9 cellular contexts compared by ENCODE assay signal in the genomic region with DNA sequence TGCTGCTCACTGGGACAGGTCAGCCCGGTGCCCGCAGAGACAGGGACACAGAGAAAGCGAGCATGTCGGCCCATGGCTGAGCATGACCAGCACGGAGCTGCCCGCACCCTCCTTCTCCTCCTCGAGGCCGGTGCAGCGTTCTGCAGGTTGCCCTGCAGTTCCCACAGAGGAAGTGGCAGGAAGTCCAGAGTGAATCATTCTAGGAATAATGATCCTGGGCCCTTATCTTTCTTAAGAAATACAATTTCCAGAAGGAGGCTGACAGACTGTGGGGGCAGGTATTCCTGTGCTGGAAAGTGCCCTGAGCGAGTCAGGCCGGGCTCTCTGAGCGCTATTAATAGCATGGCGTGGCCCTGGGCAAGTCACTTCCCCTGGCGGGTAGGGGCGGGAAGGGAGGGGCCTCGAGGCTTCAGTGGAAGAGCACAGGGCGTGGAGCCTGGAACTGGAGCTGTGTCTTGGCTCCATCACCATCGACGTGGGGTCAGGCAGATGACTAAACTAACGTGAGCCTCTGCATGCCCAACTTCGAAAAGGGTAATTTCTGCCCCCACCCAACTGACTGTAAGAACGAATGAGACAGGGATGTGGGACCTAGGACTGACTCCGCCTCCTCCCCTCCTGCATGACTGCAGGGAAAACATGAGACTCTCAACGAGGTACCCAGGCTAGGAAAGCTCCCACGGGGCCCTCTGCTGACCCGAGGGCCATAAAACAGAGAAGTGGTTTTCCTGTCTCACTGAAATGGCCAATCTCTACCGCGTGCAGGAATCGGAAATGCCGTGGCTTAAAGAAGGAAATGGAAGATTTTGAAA. TPM values are rescaled to one million over a fixed set of nuclear protein-coding genes. Genes with fewer than 3 reads are reported as not detected.
DNase-seq lines count a peak whose midpoint lies in the region; ATAC-seq, FAIRE-seq and TF ChIP-seq lines count a peak whose summit lies in the region.
"Had no signal": no experiment of that assay in that cellular context is flagged by ENCODE, and none has a peak within 500 bp of the region (broad histone marks: within the 10 kb centered on the region; RNA-seq: fewer than 3 reads in every experiment).

No MANE protein-coding gene starts in this region.

- peaks cover 0 to 2% (median 0%) of the 10 kb centered on the region in 7 donors for H3K9me3 Mint-ChIP-seq in CD4-positive, CD25-positive, alpha-beta regulatory T cell
- no peaks in the 10 kb centered on the region for H3K9me3 Mint-ChIP-seq in mesothelial cell of epicardium

- no peak for TF ChIP-seq CTCF in mesothelial cell of epicardium (IDR thresholded peaks at IDR 0.05; ENCODE audit: unreplicated experiment)

- H3K4me3 Mint-ChIP-seq in CD4-positive, CD25-positive, alpha-beta regulatory T cell = peak overlapping the region; percentile 66 to 87 (median 82)
- H3K4me3 Mint-ChIP-seq in mesothelial cell of epicardium = no peak overlapping the region

- peak; percentile 39 for FAIRE-seq in endometrium (lab: Jason Lieb, UNC)

- H3K9ac ChIP-seq in stomach smooth muscle (ENCODE audit: low read length in 2 of 2) = peak overlapping the region in 1 of 2 donors; percentile 21

- peaks cover 42% of the 10 kb centered on the region for H3K36me3 ChIP-seq in CD4-positive, CD25-positive, alpha-beta regulatory T cell (ENCODE audit: control insufficient read depth, insufficient read depth, low read length)
- peaks cover 8 to 12% of the 10 kb centered on the region in 2 donors for H3K36me3 ChIP-seq in stomach smooth muscle (ENCODE audit: control insufficient read depth in 2 of 2, insufficient read depth in 2 of 2, low read length in 2 of 2)

- peaks cover 10 to 70% (median 21%) of the 10 kb centered on the region in 4 donors for H3K4me1 Mint-ChIP-seq in CD4-positive, CD25-positive, alpha-beta regulatory T cell
- peaks cover 13% of the 10 kb centered on the region for H3K4me1 Mint-ChIP-seq in mesothelial cell of epicardium

- H3K27ac ChIP-seq in CD4-positive, CD25-positive, alpha-beta regulatory T cell (ENCODE audit: insufficient read depth, low read length, poor library complexity, severe bottlenecking) = peak overlapping the region; percentile 64
- peak overlapping the region; percentile 37 for H3K27ac ChIP-seq in stomach smooth muscle (ENCODE audit: low read length)

- ATAC-seq in CD4-positive, CD25-positive, alpha-beta regulatory T cell (ENCODE audit: low read depth in 2 of 2) = peak; percentile 47 to 51
- ATAC-seq in GM18868 (IDR thresholded peaks at IDR 0.05; ENCODE audit: unreplicated experiment) (no peak), HG02588 (IDR thresholded peaks at IDR 0.05; ENCODE audit: unreplicated experiment) (no peak)

- H3K36me3 Mint-ChIP-seq in CD4-positive, CD25-positive, alpha-beta regulatory T cell = peaks cover 7% of the 10 kb centered on the region
- H3K36me3 Mint-ChIP-seq in mesothelial cell of epicardium = peaks cover 5% of the 10 kb centered on the region

- DNase-seq in CD4-positive, CD25-positive, alpha-beta regulatory T cell = peak in 1 of 3 donors; percentile 58
- DNase-seq in HuH-7.5 (ENCODE audit: low spot score) (peak; percentile 63), mesothelial cell of epicardium (ENCODE audit: low spot score in 2 of 2, unreplicated experiment in 2 of 2) (no peak)
- peak; percentile 58 to 65 for DNase-seq in activated CD4-positive, alpha-beta T cell treated with anti-CD3 and anti-CD28 coated beads for 4 hours

- peaks cover 45% of the 10 kb centered on the region for H3K4me1 ChIP-seq in CD4-positive, CD25-positive, alpha-beta regulatory T cell (ENCODE audit: control insufficient read depth, insufficient read depth, low read length, poor library complexity, severe bottlenecking)
- peaks cover 69% of the 10 kb centered on the region for H3K4me1 ChIP-seq in stomach smooth muscle (ENCODE audit: control insufficient read depth, insufficient read depth, low read length)

- H3K9me3 ChIP-seq in CD4-positive, CD25-positive, alpha-beta regulatory T cell (ENCODE audit: control insufficient read depth in 2 of 2, low read length in 2 of 2) = no peaks in the 10 kb centered on the region
- H3K9me3 ChIP-seq in stomach smooth muscle (ENCODE audit: control insufficient read depth in 2 of 2, low read length in 2 of 2) = no peaks in the 10 kb centered on the region

- peak overlapping the region; percentile 64 for H3K4me3 ChIP-seq in CD4-positive, CD25-positive, alpha-beta regulatory T cell (ENCODE audit: low read depth, low read length)
- no peak overlapping the region for H3K4me3 ChIP-seq in stomach smooth muscle (ENCODE audit: low read length in 2 of 2)

- no peaks in the 10 kb centered on the region for H3K27me3 Mint-ChIP-seq in CD4-positive, CD25-positive, alpha-beta regulatory T cell
- no peaks in the 10 kb centered on the region for H3K27me3 Mint-ChIP-seq in mesothelial cell of epicardium (ENCODE audit: low read depth)

- no peaks in the 10 kb centered on the region for H3K27me3 ChIP-seq in CD4-positive, CD25-positive, alpha-beta regulatory T cell (ENCODE audit: control insufficient read depth, insufficient read depth, low read length)
- H3K27me3 ChIP-seq in stomach smooth muscle (ENCODE audit: control insufficient read depth in 1 of 2, insufficient read depth in 2 of 2, low read length in 2 of 2) = no peaks in the 10 kb centered on the region

- H3K27ac Mint-ChIP-seq in CD4-positive, CD25-positive, alpha-beta regulatory T cell = peak overlapping the region; percentile 82 to 91 (median 84)
- peak overlapping the region; percentile 39 for H3K27ac Mint-ChIP-seq in mesothelial cell of epicardium

RNA-seq across cellular contexts. Expression of gene TMEM204, which starts 9.8 kb away (rescaled TPM):
- 25.8 TPM for total RNA-seq in CD4-positive, CD25-positive, alpha-beta regulatory T cell
- polyA plus RNA-seq in CD4-positive, CD25-positive, alpha-beta regulatory T cell = 10 to 100 TPM; 59.8 to 97.4 (median 69.1) TPM
- 6.6 to 7.7 TPM (median 6.9 TPM) in 3 replicates for total RNA-seq in mesothelial cell of epicardium

RNA-seq across cellular contexts. Expression of gene TELO2, which starts 50.1 kb away (rescaled TPM):
- 27.4 TPM for total RNA-seq in CD4-positive, CD25-positive, alpha-beta regulatory T cell
- 10 to 100 TPM in 3 of 4 donors, 1 to 10 TPM in 1; 9.1 to 15.2 (median 11.6) TPM for polyA plus RNA-seq in CD4-positive, CD25-positive, alpha-beta regulatory T cell
- total RNA-seq in mesothelial cell of epicardium = 66.7 to 70.2 TPM (median 69.8 TPM) in 3 replicates

RNA-seq across cellular contexts. Expression of gene PTX4, which starts 54.5 kb away (rescaled TPM):
- total RNA-seq in CD4-positive, CD25-positive, alpha-beta regulatory T cell = not detected
- polyA plus RNA-seq in CD4-positive, CD25-positive, alpha-beta regulatory T cell = not detected
- not detected in 3 replicates for total RNA-seq in mesothelial cell of epicardium
- total RNA-seq: lower leg skin had no signal

Comparison
In these comparisons a context has a peak if more than half of its experiments do, and no peak if none do; other contexts are left out.
1. ATAC-seq: peak in CD4-positive, CD25-positive, alpha-beta regulatory T cell (2 of 2); none in GM18868 (single experiment) and HG02588 (single experiment).
2. DNase-seq: peak in HuH-7.5 (single experiment) and activated CD4-positive, alpha-beta T cell treated with anti-CD3 and anti-CD28 coated beads for 4 hours (2 of 2); none in mesothelial cell of epicardium (0 of 2).